In the genomic region with DNA sequence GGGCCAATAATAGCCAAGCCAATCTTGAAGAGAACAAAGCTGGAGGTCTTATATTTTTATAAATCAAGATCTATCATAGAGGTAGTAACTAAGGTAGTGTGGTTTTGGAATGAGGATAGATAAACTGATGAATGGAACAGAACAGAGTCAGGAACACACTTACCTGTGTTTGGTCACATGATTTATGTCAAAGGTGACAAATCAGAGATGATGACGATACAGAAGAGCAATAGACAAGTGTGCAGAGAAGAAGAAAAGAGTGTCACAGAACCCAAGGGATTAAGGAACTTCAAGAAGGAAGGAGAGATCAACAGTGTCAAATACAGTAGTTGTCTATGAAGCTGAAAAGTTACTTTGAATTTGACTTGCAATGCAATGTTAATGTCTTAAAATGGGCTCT, we compare ENCODE assay signal across 2 cellular contexts.
TF ChIP-seq lines count a peak whose summit lies in the region.

No MANE protein-coding gene starts in this region.

TF ChIP-seq in HepG2, 621 proteins besides CTCF, POLR2A, EP300 and RAD21:
- TF ChIP-seq CBFB (CRISPR knock-in tag; IDR thresholded peaks at IDR 0.05) (no peak), ZNF142 (CRISPR knock-in tag; IDR thresholded peaks at IDR 0.05) (no peak), MAFG (CRISPR knock-in tag; IDR thresholded peaks at IDR 0.05) (no peak), CREB1 (IDR thresholded peaks at IDR 0.05) (peak; percentile 58; the same call in 1 of the 2 replicates), CREB1 (CRISPR knock-in tag; IDR thresholded peaks at IDR 0.05) (no peak), ZNF766 (CRISPR knock-in tag; IDR thresholded peaks at IDR 0.05; ENCODE audit: borderline replicate concordance) (no peak)
- TF ChIP-seq, protein P1, sequence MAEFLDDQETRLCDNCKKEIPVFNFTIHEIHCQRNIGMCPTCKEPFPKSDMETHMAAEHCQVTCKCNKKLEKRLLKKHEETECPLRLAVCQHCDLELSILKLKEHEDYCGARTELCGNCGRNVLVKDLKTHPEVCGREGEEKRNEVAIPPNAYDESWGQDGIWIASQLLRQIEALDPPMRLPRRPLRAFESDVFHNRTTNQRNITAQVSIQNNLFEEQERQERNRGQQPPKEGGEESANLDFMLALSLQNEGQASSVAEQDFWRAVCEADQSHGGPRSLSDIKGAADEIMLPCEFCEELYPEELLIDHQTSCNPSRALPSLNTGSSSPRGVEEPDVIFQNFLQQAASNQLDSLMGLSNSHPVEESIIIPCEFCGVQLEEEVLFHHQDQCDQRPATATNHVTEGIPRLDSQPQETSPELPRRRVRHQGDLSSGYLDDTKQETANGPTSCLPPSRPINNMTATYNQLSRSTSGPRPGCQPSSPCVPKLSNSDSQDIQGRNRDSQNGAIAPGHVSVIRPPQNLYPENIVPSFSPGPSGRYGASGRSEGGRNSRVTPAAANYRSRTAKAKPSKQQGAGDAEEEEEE (CRISPR knock-in tag; IDR thresholded peaks at IDR 0.05; ENCODE audit: borderline replicate concordance), result no peak
TF ChIP-seq in HepG2: peak in this region for 1.

TF ChIP-seq in K562, 482 proteins besides CTCF, POLR2A, EP300 and RAD21:
- TF ChIP-seq ZNF23 (CRISPR knock-in tag; IDR thresholded peaks at IDR 0.05), result no peak
- no peak for TF ChIP-seq SMARCA5 (IDR thresholded peaks at IDR 0.05)
- peak; percentile 85 for TF ChIP-seq TFE3 (CRISPR knock-in tag; IDR thresholded peaks at IDR 0.05)
- TF ChIP-seq ZNF124 (CRISPR knock-in tag; IDR thresholded peaks at IDR 0.05), result no peak
TF ChIP-seq in K562: peak in this region for 1.
